ENCODE assay signal across 13 cellular contexts in genomic region chr11:3340025-3340424, GRCh38. TPM values are rescaled to one million over a fixed set of nuclear protein-coding genes. Genes with fewer than 3 reads are reported as not detected.
DNase-seq lines count a peak whose midpoint lies in the region; ATAC-seq, FAIRE-seq and TF ChIP-seq lines count a peak whose summit lies in the region.
"Had no signal": no experiment of that assay in that cellular context is flagged by ENCODE, and none has a peak within 500 bp of the region (broad histone marks: within the 10 kb centered on the region; RNA-seq: fewer than 3 reads in every experiment).

No MANE protein-coding gene starts in this region.

- H3K9me2 ChIP-seq in hepatocyte (replicated peaks; ENCODE audit: insufficient read depth): no peaks in the 10 kb centered on the region

- H3K27me3 ChIP-seq in hepatocyte: no peaks in the 10 kb centered on the region

- no peak for TF ChIP-seq CTCF in A549 (IDR thresholded peaks at IDR 0.05)
- no peak for TF ChIP-seq CTCF in HFFc6 (IDR thresholded peaks at IDR 0.05)
- no peak for TF ChIP-seq CTCF in hepatocyte (IDR thresholded peaks at IDR 0.05; ENCODE audit: poor library complexity)

- H3K36me3 Mint-ChIP-seq in HFFc6 (ENCODE audit: low read depth): peaks cover 16% of the 10 kb centered on the region; the same call in 1 of the 2 replicates

- ATAC-seq in A549 (peak in 1 of 2 experiments; percentile 57; a peak in 3 of 6 replicates), HG02870 (IDR thresholded peaks at IDR 0.05; ENCODE audit: unreplicated experiment) (no peak)

- H3K27ac Mint-ChIP-seq in HFFc6: peak overlapping the region; percentile 69

- no peak for TF ChIP-seq POLR2A in A549 (IDR thresholded peaks at IDR 0.05; ENCODE audit: low read length)

- peak overlapping the region; percentile 40 for H3K4me3 Mint-ChIP-seq in HFFc6

- TF ChIP-seq EP300 in A549 (IDR thresholded peaks at IDR 0.05): no peak

- H3K36me3 ChIP-seq in hepatocyte (replicated peaks; ENCODE audit: insufficient read depth, low read depth): no peaks in the 10 kb centered on the region
- H3K36me3 ChIP-seq: stomach had no signal

- 8% methylated on average over 4 of the region's 4 CpGs for WGBS in A549 (ENCODE audit: missing lambda C conversion rate)
- 60% methylated on average over 4 of the region's 4 CpGs for WGBS in hepatocyte (ENCODE audit: low lambda C conversion rate, missing lambda C conversion rate)

- DNase-seq in A549 (ENCODE audit: low read depth in 1 of 2, low spot score in 1 of 2) (peak in 1 of 2 experiments; percentile 27), HFFc6 (peak; percentile 85), amniotic stem cell (lab: John Stamatoyannopoulos, UW) (peak; percentile 62), hepatocyte (ENCODE audit: low spot score) (peak; percentile 44), OCI-M2 (lab: John Stamatoyannopoulos, UW; ENCODE audit: unreplicated experiment) (no peak), NOMO-1 treated with dmso at 0.1 percent for 144 hours (lab: John Stamatoyannopoulos, UW; ENCODE audit: unreplicated experiment) (no peak)
- no peak for DNase-seq in stimulated activated CD4-positive, alpha-beta T cell treated with anti-CD3 and anti-CD28 coated beads, Interleukin-4, amount 100 ng/mL, for 4 hours
- DNase-seq: foreskin melanocyte; GF-D8; RPMI8226; stimulated activated CD4-positive, alpha-beta T cell treated with anti-CD3 and anti-CD28 coated beads, Interleukin-4, amount 100 ng/mL, for 1 hour; stomach had no signal

- CTCF ChIA-PET in A549 (lab: Yijun Ruan, JAX): interaction anchor here (0.6 kb wide), 1 partner anchor 1133 kb away, joined by 3 read pairs; no protein-coding TSS in a partner anchor

- H3K27me3 Mint-ChIP-seq in HFFc6 (ENCODE audit: insufficient read depth): peaks cover 13% of the 10 kb centered on the region

- H3K9me3 ChIP-seq in A549 (peaks cover 51% of the 10 kb centered on the region), hepatocyte (ENCODE audit: low read depth) (no peaks in the 10 kb centered on the region)
- H3K9me3 ChIP-seq: stomach had no signal

- H2AFZ ChIP-seq in hepatocyte: no peak overlapping the region

- no peak for FAIRE-seq in A549 (lab: Jason Lieb, UNC)

- H3K4me3 ChIP-seq in A549: no peak overlapping the region
- no peak overlapping the region for H3K4me3 ChIP-seq in hepatocyte
- H3K4me3 ChIP-seq: stomach had no signal

- H3K9me3 Mint-ChIP-seq in HFFc6: peaks cover 7% of the 10 kb centered on the region; the same call in 1 of the 2 replicates

- H3K4me2 ChIP-seq in A549 (0 out of 3 replicates have a peak overlapping the region, but pooled peaks have one; percentile 17), hepatocyte (no peak overlapping the region)

- H3K79me2 ChIP-seq in hepatocyte: no peaks in the 10 kb centered on the region

- no peaks in the 10 kb centered on the region for H3K4me1 ChIP-seq in A549
- H3K4me1 ChIP-seq in hepatocyte (ENCODE audit: insufficient read depth): no peaks in the 10 kb centered on the region
- H3K4me1 ChIP-seq: stomach had no signal

- H3K27ac ChIP-seq in A549 (no peak overlapping the region), hepatocyte (no peak overlapping the region)
- H3K27ac ChIP-seq: stomach had no signal

- POLR2A ChIA-PET in A549 (lab: Yijun Ruan, JAX): no interaction called here

- H4K20me1 ChIP-seq in hepatocyte (ENCODE audit: insufficient read depth, poor library complexity, severe bottlenecking): no peaks in the 10 kb centered on the region

- peaks cover 41% of the 10 kb centered on the region for H3K4me1 Mint-ChIP-seq in HFFc6 (ENCODE audit: low read depth)

- TF ChIP-seq RAD21 in A549 (conservative IDR thresholded peaks at IDR 0.05 in 1 of 2, IDR thresholded peaks at IDR 0.05 in 1 of 2): no peak

TF ChIP-seq in A549, 52 proteins besides CTCF, POLR2A, EP300 and RAD21:
- no peak for TF ChIP-seq NFE2L2 (conservative IDR thresholded peaks at IDR 0.05; ENCODE audit: low read length)
- no peak for TF ChIP-seq NR3C1 (IDR thresholded peaks at IDR 0.05)
- TF ChIP-seq RNF2 (IDR thresholded peaks at IDR 0.05; ENCODE audit: borderline replicate concordance, low read depth): no peak
- no peak for TF ChIP-seq POLR2AphosphoS2 (conservative IDR thresholded peaks at IDR 0.05; ENCODE audit: low read length)
- TF ChIP-seq CHD2 (IDR thresholded peaks at IDR 0.05; ENCODE audit: low read length, partially characterized antibody): no peak
- no peak for TF ChIP-seq PBX3 (IDR thresholded peaks at IDR 0.05)
- no peak for TF ChIP-seq KDM1A (IDR thresholded peaks at IDR 0.05; ENCODE audit: low read depth)
- no peak for TF ChIP-seq MYC (IDR thresholded peaks at IDR 0.05; ENCODE audit: borderline replicate concordance, low read length)
- no peak for TF ChIP-seq SREBF2 (IDR thresholded peaks at IDR 0.05)
- no peak for TF ChIP-seq E2F6 (IDR thresholded peaks at IDR 0.05; ENCODE audit: borderline replicate concordance, low read depth)
- TF ChIP-seq RFX5 (IDR thresholded peaks at IDR 0.05): no peak
- TF ChIP-seq EHMT2 (IDR thresholded peaks at IDR 0.05; ENCODE audit: low read depth): no peak
- TF ChIP-seq RARB (CRISPR knock-in tag; IDR thresholded peaks at IDR 0.05): no peak
- TF ChIP-seq HOXA7 (CRISPR knock-in tag; IDR thresholded peaks at IDR 0.05): no peak
- no peak for TF ChIP-seq CBX8 (IDR thresholded peaks at IDR 0.05)
- TF ChIP-seq JUN (IDR thresholded peaks at IDR 0.05): no peak
- TF ChIP-seq REST (IDR thresholded peaks at IDR 0.05): no peak
- TF ChIP-seq, protein P1, sequence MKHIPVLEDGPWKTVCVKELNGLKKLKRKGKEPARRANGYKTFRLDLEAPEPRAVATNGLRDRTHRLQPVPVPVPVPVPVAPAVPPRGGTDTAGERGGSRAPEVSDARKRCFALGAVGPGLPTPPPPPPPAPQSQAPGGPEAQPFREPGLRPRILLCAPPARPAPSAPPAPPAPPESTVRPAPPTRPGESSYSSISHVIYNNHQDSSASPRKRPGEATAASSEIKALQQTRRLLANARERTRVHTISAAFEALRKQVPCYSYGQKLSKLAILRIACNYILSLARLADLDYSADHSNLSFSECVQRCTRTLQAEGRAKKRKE (CRISPR knock-in tag; IDR thresholded peaks at IDR 0.05; ENCODE audit: low read depth): no peak

RNA-seq across cellular contexts. Expression of gene ZNF195, which starts 38.9 kb away (rescaled TPM):
- polyA plus RNA-seq in A549 (2011; rRNA removed): 30.1 and 30.9 TPM in 2 replicates
- 12.3 and 12.7 TPM in 2 replicates for polyA plus RNA-seq in A549 (2012; cell fraction: cytosol; rRNA removed)
- 21.7 and 25.3 TPM in 2 replicates for polyA plus RNA-seq in A549 (2012; cell fraction: nucleus; rRNA removed)
- polyA plus RNA-seq in A549 (2017; fragmentation: RNase III; extraction: RNeasy Plus Mini Kit Qiagen cat#74134 plus additional on column Dnase treatment): 17.3 to 22.0 TPM (median 21.8 TPM) in 3 replicates
- 29.7 and 38.7 TPM in 2 replicates for polyA minus RNA-seq in A549 (2011; rRNA and poly(A)+ RNA removed)
- 10 to 100 TPM; 16.9 to 22.4 (median 18.4) TPM for total RNA-seq in HFFc6 (2021; fragmentation: NEBNext Ultra II Directional; extraction: Animal tissue kit (Norgen Biotek cat#: 25700))
- total RNA-seq in hepatocyte: 33.2 and 44.1 TPM in 2 replicates
- 27.5 and 28.2 TPM in 2 replicates for polyA plus RNA-seq in hepatocyte

Comparison
In these comparisons a context has a peak if more than half of its experiments do, and no peak if none do; other contexts are left out.
1. DNase-seq: peak in HFFc6 (single experiment), amniotic stem cell (single experiment) and hepatocyte (single experiment); none in OCI-M2 (single experiment), stimulated activated CD4-positive, alpha-beta T cell treated with anti-CD3 and anti-CD28 coated beads, Interleukin-4, amount 100 ng/mL, for 4 hours (0 of 2) and NOMO-1 treated with dmso at 0.1 percent for 144 hours (single experiment).